In the genomic region with DNA sequence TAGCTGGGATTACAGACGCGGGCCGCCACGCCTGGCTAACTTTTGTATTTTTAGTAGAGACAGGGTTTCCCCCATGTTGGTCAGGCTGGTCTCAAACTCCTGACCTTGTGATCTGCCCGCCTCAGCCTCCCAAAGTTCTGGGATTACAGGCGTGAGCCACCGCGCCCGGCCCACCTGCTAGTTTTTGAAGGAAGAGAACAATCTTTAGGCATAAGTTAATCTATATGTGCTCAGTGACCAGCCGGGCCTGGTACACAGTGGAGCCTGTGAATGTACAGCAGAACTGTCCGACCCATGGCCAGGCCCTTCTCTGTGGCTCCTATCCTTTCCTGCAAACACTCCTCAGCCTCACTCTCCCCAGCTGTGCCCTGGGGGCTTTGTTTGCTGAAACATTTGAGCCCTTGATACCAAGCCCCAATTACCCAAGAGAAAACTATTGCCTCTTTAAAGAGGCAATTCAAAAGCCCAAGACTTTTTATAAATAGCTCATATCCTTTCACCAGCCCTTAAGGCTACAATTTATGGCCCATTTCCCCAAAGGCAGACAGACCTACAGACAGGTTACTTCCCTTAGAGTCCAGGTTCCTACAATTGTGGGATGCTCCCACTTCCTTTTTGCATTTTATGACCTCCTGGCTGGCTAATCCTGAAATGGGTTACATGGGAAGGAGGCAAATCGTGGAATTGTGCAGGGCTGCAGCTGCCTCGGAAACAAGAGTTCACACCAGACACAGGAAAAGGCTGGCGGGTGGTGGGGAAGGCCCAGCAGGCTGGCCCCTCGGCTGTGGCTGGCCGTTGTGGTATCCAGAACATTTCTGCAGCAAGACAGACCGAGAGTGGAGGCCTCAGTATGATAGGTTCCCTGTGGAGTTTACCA, we compare ENCODE assay signal across 10 cellular contexts. TPM values are rescaled to one million over a fixed set of nuclear protein-coding genes. Genes with fewer than 3 reads are reported as not detected.
DNase-seq lines count a peak whose midpoint lies in the region; ATAC-seq and TF ChIP-seq lines count a peak whose summit lies in the region.
"Had no signal": no experiment of that assay in that cellular context is flagged by ENCODE, and none has a peak within 500 bp of the region (broad histone marks: within the 10 kb centered on the region; RNA-seq: fewer than 3 reads in every experiment).

No MANE protein-coding gene starts in this region.

- peak; percentile 47 for ATAC-seq in GM18870 (IDR thresholded peaks at IDR 0.05; ENCODE audit: unreplicated experiment)
- no peak for ATAC-seq in GM18519 (IDR thresholded peaks at IDR 0.05; ENCODE audit: low FRiP score, unreplicated experiment)

- H3K9me2 ChIP-seq in GM23248 (ENCODE audit: insufficient read depth) = no peaks in the 10 kb centered on the region

- no peaks in the 10 kb centered on the region for H3F3A ChIP-seq in GM23248 (ENCODE audit: insufficient read depth)

- WGBS in GM23248 (ENCODE audit: low coverage in 1 of 2, low lambda C conversion rate in 2 of 2, missing lambda C conversion rate in 2 of 2), 2 experiments = 73 to 74% methylated on average over 15 to 17 of the region's 17 CpGs

- peak overlapping the region; percentile 81 for H3K27ac Mint-ChIP-seq in mesothelial cell of epicardium
- no peak overlapping the region for H3K27ac Mint-ChIP-seq in T-helper 2 cell treated with Interferon-gamma antibody and Interleukin-4, amounts not matched to agents 5 μg/mL and 100 μg/mL, for 36 hours

- H3K36me3 Mint-ChIP-seq in mesothelial cell of epicardium = no peaks in the 10 kb centered on the region
- H3K36me3 Mint-ChIP-seq in T-helper 2 cell treated with Interferon-gamma antibody and Interleukin-4, amounts not matched to agents 5 μg/mL and 100 μg/mL, for 36 hours (ENCODE audit: low read depth) = no peaks in the 10 kb centered on the region

- no peaks in the 10 kb centered on the region for H3K9me3 Mint-ChIP-seq in mesothelial cell of epicardium
- no peaks in the 10 kb centered on the region for H3K9me3 Mint-ChIP-seq in T-helper 2 cell treated with Interferon-gamma antibody and Interleukin-4, amounts not matched to agents 5 μg/mL and 100 μg/mL, for 36 hours

- no peak overlapping the region for H3K27ac ChIP-seq in GM23248
- H3K27ac ChIP-seq: SK-N-MC had no signal

- no peaks in the 10 kb centered on the region for H4K20me1 ChIP-seq in GM23248 (ENCODE audit: insufficient read depth)

- no peak overlapping the region for H3K9ac ChIP-seq in GM23248
- peak overlapping the region; percentile 2 for H3K9ac ChIP-seq in NT2/D1 (ENCODE audit: insufficient read length, low read depth)

- H3K9me3 ChIP-seq in GM23248 (ENCODE audit: low read depth) (no peaks in the 10 kb centered on the region), NT2/D1 (ENCODE audit: insufficient read depth, low read length) (no peaks in the 10 kb centered on the region)

- H3K27me3 Mint-ChIP-seq in mesothelial cell of epicardium (ENCODE audit: low read depth) = no peaks in the 10 kb centered on the region
- peaks cover 2% of the 10 kb centered on the region for H3K27me3 Mint-ChIP-seq in T-helper 2 cell treated with Interferon-gamma antibody and Interleukin-4, amounts not matched to agents 5 μg/mL and 100 μg/mL, for 36 hours (ENCODE audit: low read depth)

- H3K4me3 Mint-ChIP-seq in mesothelial cell of epicardium = no peak overlapping the region
- no peak overlapping the region for H3K4me3 Mint-ChIP-seq in T-helper 2 cell treated with Interferon-gamma antibody and Interleukin-4, amounts not matched to agents 5 μg/mL and 100 μg/mL, for 36 hours

- H3K4me1 ChIP-seq in GM23248 (ENCODE audit: insufficient read depth) (no peaks in the 10 kb centered on the region), NT2/D1 (ENCODE audit: insufficient read depth, insufficient read length) (peaks cover 10% of the 10 kb centered on the region)

- peaks cover 23% of the 10 kb centered on the region for H3K4me1 Mint-ChIP-seq in mesothelial cell of epicardium
- H3K4me1 Mint-ChIP-seq in T-helper 2 cell treated with Interferon-gamma antibody and Interleukin-4, amounts not matched to agents 5 μg/mL and 100 μg/mL, for 36 hours (ENCODE audit: low read depth) = no peaks in the 10 kb centered on the region

- no peak for TF ChIP-seq CTCF in mesothelial cell of epicardium (IDR thresholded peaks at IDR 0.05; ENCODE audit: unreplicated experiment)

- H3K4me3 ChIP-seq in GM23248 = no peak overlapping the region
- H3K4me3 ChIP-seq in NT2/D1 (ENCODE audit: insufficient read length, low read depth) = no peak overlapping the region
- H3K4me3 ChIP-seq: SK-N-MC had no signal

- H3K27me3 ChIP-seq in GM23248 (replicated peaks; ENCODE audit: insufficient read depth) (no peaks in the 10 kb centered on the region), NT2/D1 (ENCODE audit: insufficient read depth, insufficient read length) (peaks cover 20% of the 10 kb centered on the region)

- H3K4me2 ChIP-seq in GM23248 (ENCODE audit: unreplicated experiment) = no peak overlapping the region

- DNase-seq in GM23248 (no peak), NT2/D1 (ENCODE audit: low read depth, low spot score) (no peak), mesothelial cell of epicardium (ENCODE audit: low spot score in 2 of 2, unreplicated experiment in 2 of 2) (no peak), T-helper 2 cell (no peak), DMS53 treated with DMSO at 0.1 percent for 48 hours (lab: John Stamatoyannopoulos, UW; ENCODE audit: unreplicated experiment) (no peak)
- no peak for DNase-seq in T-helper 2 cell treated with Interferon-gamma antibody and Interleukin-4, amounts not matched to agents 5 μg/mL and 100 μg/mL, for 36 hours (ENCODE audit: low spot score)
- DNase-seq: NCI-H2171 had no signal

- in situ Hi-C loops in GM23248 (cut with MboI) = no loop called here

- H3K36me3 ChIP-seq in GM23248 (ENCODE audit: low read depth) = no peaks in the 10 kb centered on the region
- no peaks in the 10 kb centered on the region for H3K36me3 ChIP-seq in NT2/D1 (ENCODE audit: insufficient read depth, insufficient read length, low read length)

- H3K79me2 ChIP-seq in GM23248 (ENCODE audit: insufficient read depth) = 0 out of 2 replicates have a peak, but pooled peaks cover 3% of the 10 kb centered on the region

- H2AFZ ChIP-seq in GM23248 = 0 out of 2 replicates have a peak overlapping the region, but pooled peaks have one; percentile 17

RNA-seq across cellular contexts. Expression of a gene that starts 37.5 kb away (rescaled TPM):
- total RNA-seq in GM23248 (2014; rRNA removed; shearing (Covaris generic)) = 10.9 and 12.8 TPM in 2 replicates
- 8.5 and 9.2 TPM in 2 replicates for polyA plus RNA-seq in GM23248 (2016; fragmentation: Nextera tagmentation; extraction: Ambion mirVana)
- 21.3 to 21.5 TPM (median 21.4 TPM) in 3 replicates for total RNA-seq in mesothelial cell of epicardium
